In the genomic region with DNA sequence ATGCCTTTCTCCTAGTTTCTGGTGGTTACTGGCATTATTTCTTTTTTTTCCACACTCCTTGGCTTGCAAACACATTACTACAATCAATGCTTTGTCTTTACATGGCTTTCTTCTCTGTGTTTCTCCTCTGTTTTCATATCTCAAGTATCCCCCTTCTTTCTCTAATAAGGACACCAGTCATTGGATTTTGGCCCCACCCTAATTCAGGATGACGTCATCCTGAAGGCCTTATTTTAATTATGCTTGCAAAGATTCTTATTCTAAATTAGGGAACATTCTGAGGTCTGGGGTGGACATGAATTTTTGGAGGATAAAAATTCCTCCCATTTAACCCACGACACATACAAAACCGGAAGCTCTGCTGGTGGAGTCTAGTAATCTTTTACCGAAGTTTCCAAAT, we compare ENCODE assay signal across 23 cellular contexts.
"Had no signal": no experiment of that assay in that cellular context is flagged by ENCODE, and none has a peak within 500 bp of the region (broad histone marks: within the 10 kb centered on the region; RNA-seq: fewer than 3 reads in every experiment).

No MANE protein-coding gene starts in this region.

- H3K4me3 ChIP-seq: colonic mucosa, esophagus muscularis mucosa, gastrocnemius medialis, heart right ventricle, left lung, lower lobe of right lung, mucosa of descending colon had no signal

- H3K36me3 ChIP-seq: colonic mucosa, esophagus muscularis mucosa, gastrocnemius medialis, heart right ventricle, left lung, lower lobe of right lung had no signal

- ATAC-seq: foreskin keratinocyte; gastrocnemius medialis; heart right ventricle; left colon; left lung; left ventricle myocardium superior; lower lobe of right lung; mucosa of descending colon; naive thymus-derived CD8-positive, alpha-beta T cell had no signal

- H3K27ac ChIP-seq: colonic mucosa, esophagus muscularis mucosa, foreskin keratinocyte, gastrocnemius medialis, heart right ventricle, left lung, lower lobe of right lung had no signal

- FAIRE-seq: endothelial cell of umbilical vein, kidney had no signal

- H3K9me3 ChIP-seq: colonic mucosa, gastrocnemius medialis had no signal

- H3K27me3 ChIP-seq: colonic mucosa, esophagus muscularis mucosa, foreskin keratinocyte, gastrocnemius medialis, heart right ventricle, left lung had no signal

- DNase-seq: colonic mucosa; cortex of kidney; effector memory CD4-positive, alpha-beta T cell; foreskin keratinocyte; gastrocnemius medialis; glutamatergic neuron; head of caudate nucleus; heart right ventricle; hypothalamus; immature natural killer cell; islet precursor cell; kidney; kidney glomerular epithelial cell; left colon; left lung; left ventricle myocardium superior; lower lobe of right lung; mesenchymal stem cell; mucosa of descending colon; naive B cell; naive thymus-derived CD8-positive, alpha-beta T cell had no signal

- H3K4me1 ChIP-seq: colonic mucosa, esophagus muscularis mucosa, foreskin keratinocyte, gastrocnemius medialis, heart right ventricle, left lung, lower lobe of right lung had no signal
